Comparison of ENCODE assay signal across 8 cellular contexts in the genomic region with DNA sequence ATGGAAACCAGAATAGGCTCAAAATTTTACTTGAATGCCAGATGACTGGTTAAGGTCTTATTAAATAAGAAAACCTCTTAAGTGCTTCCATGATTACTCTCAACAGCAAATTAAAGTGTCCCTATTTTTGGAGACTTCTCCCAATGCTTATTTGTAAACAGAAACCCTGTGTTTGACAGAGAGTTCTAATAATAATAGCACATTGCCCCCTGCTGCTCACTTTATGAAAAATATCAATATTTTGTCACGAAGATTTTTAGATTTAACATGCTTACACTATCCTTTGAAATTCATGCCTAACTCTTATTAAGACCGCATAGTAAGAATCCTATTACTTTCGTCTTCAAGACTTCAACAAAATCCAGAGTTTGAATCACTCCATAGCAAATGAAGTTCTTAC.
DNase-seq lines count a peak whose midpoint lies in the region; ATAC-seq, FAIRE-seq and TF ChIP-seq lines count a peak whose summit lies in the region.

No MANE protein-coding gene starts in this region.

- H3K4me2 ChIP-seq in K562 (ENCODE audit: insufficient read depth, low read length): no peak overlapping the region
- no peak overlapping the region for H3K4me2 ChIP-seq in mesenchymal stem cell (ENCODE audit: low read length, poor library complexity, severe bottlenecking)

- peak; percentile 11 for FAIRE-seq in K562 (lab: Jason Lieb, UNC)

- TF ChIP-seq CTCF in LNCAP (IDR thresholded peaks at IDR 0.05): peak; percentile 43
- peak in 2 of 3 experiments; percentile 17 to 53; a peak in 3 of 6 replicates for TF ChIP-seq CTCF in K562 (IDR thresholded peaks at IDR 0.05 in 2 of 3, conservative IDR thresholded peaks at IDR 0.05 in 1 of 3; ENCODE audit: insufficient read depth in 2 of 3, low read depth in 1 of 3, low read length in 3 of 3)

- ATAC-seq in K562: no peak
- no peak for ATAC-seq in GM21529 (IDR thresholded peaks at IDR 0.05; ENCODE audit: unreplicated experiment)
- ATAC-seq in HG02642 (IDR thresholded peaks at IDR 0.05; ENCODE audit: poor library complexity, unreplicated experiment): no peak
- ATAC-seq in GM21528 (IDR thresholded peaks at IDR 0.05; ENCODE audit: low FRiP score, unreplicated experiment): no peak

- H3K4me1 ChIP-seq in K562 (replicated peaks in 1 of 2; ENCODE audit: control insufficient read depth in 2 of 2, insufficient read depth in 2 of 2, low read length in 2 of 2) (no peaks in the 10 kb centered on the region), mesenchymal stem cell (ENCODE audit: control insufficient read depth, insufficient read depth, low read depth, low read length) (peaks cover 10% of the 10 kb centered on the region)

- H4K20me1 ChIP-seq in K562 (replicated peaks; ENCODE audit: control insufficient read depth, insufficient read depth, low read length): no peaks in the 10 kb centered on the region; the same call in 1 of the 2 replicates

- no peak overlapping the region for H2BK5ac ChIP-seq in mesenchymal stem cell (ENCODE audit: low read depth, low read length, poor library complexity, severe bottlenecking)

- no peak overlapping the region for H3K27ac ChIP-seq in K562 (ENCODE audit: extremely low read depth, low read depth, low read length)
- no peak overlapping the region for H3K27ac ChIP-seq in mesenchymal stem cell (ENCODE audit: low read length, poor library complexity, severe bottlenecking)

- H3K27me3 ChIP-seq in K562 (ENCODE audit: control insufficient read depth in 2 of 2, insufficient read depth in 2 of 2, low read length in 2 of 2): peaks cover 3 to 6% of the 10 kb centered on the region in 2 experiments; a peak in 3 of 5 replicates
- H3K27me3 ChIP-seq in mesenchymal stem cell (ENCODE audit: control insufficient read depth in 1 of 2, insufficient read depth in 1 of 2, low read length in 2 of 2): no peaks in the 10 kb centered on the region

- H3K4me3 ChIP-seq in K562 (no peak overlapping the region), mesenchymal stem cell (ENCODE audit: insufficient read depth in 1 of 2, low read depth in 1 of 2, low read length in 2 of 2) (no peak overlapping the region)

- no peak overlapping the region for H4K91ac ChIP-seq in mesenchymal stem cell (ENCODE audit: low read length)

- H3K18ac ChIP-seq in mesenchymal stem cell (ENCODE audit: low read depth in 1 of 2, low read length in 2 of 2): no peak overlapping the region

- no peak overlapping the region for H4K8ac ChIP-seq in mesenchymal stem cell (ENCODE audit: low read length)

- no peak overlapping the region for H3K14ac ChIP-seq in mesenchymal stem cell (ENCODE audit: low read length in 2 of 2)

- no peak for TF ChIP-seq EP300 in K562 (IDR thresholded peaks at IDR 0.05; ENCODE audit: low read length)

- no peak overlapping the region for H2AK5ac ChIP-seq in mesenchymal stem cell (ENCODE audit: low read length, severe bottlenecking)

- no peaks in the 10 kb centered on the region for H3K9me3 ChIP-seq in K562 (replicated peaks; ENCODE audit: control insufficient read depth, insufficient read depth, low read depth, low read length)
- no peaks in the 10 kb centered on the region for H3K9me3 ChIP-seq in mesenchymal stem cell (ENCODE audit: control insufficient read depth, low read length)

- H2BK15ac ChIP-seq in mesenchymal stem cell (ENCODE audit: low read depth, poor library complexity, severe bottlenecking): no peak overlapping the region

- no peak overlapping the region for H3K4ac ChIP-seq in mesenchymal stem cell (ENCODE audit: low read depth in 1 of 2, low read length in 2 of 2)

- intact Hi-C loops in K562 (cut with micrococcal nuclease): loop anchor here (5.0 kb wide), 1 partner anchor 150 kb away; a partner anchor contains a TSS

- POLR2A ChIA-PET in K562 (lab: Yijun Ruan, JAX): no interaction called here

- peak; percentile 57 to 59 for TF ChIP-seq RAD21 in K562 (CRISPR knock-in tag; conservative IDR thresholded peaks at IDR 0.05 in 1 of 2, IDR thresholded peaks at IDR 0.05 in 1 of 2)

- CTCF ChIA-PET in K562 (lab: Yijun Ruan, JAX; ENCODE audit: low intra/inter-chr PET ratio): interaction anchor here (0.6 to 0.9 kb wide), 5 partner anchors 51 to 896 kb away, joined by 3 read pairs; no protein-coding TSS in a partner anchor

- 0% methylated on average over 3 of the region's 3 CpGs for WGBS in K562 (ENCODE audit: insufficient coverage, low coverage, missing lambda C conversion rate)
- WGBS in mesenchymal stem cell: 77% methylated on average over 3 of the region's 3 CpGs

- H3K79me1 ChIP-seq in mesenchymal stem cell (replicated peaks; ENCODE audit: low read length, poor library complexity, severe bottlenecking): no peaks in the 10 kb centered on the region

- peak; percentile 17 for DNase-seq in EH (ENCODE audit: low read depth)
- DNase-seq in K562 (ENCODE audit: extremely low read depth in 1 of 4, low spot score in 3 of 4): peak in 1 of 4 experiments; percentile 5
- DNase-seq in mesenchymal stem cell: peak; percentile 9
- DNase-seq in activated T-cell treated with anti-CD3 and anti-CD28 coated beads, Interleukin-2, amount 50 U/mL, for 48 hours: no peak

- no peaks in the 10 kb centered on the region for H3K36me3 ChIP-seq in K562 (ENCODE audit: control insufficient read depth, insufficient read depth, low read length)
- no peaks in the 10 kb centered on the region for H3K36me3 ChIP-seq in mesenchymal stem cell (ENCODE audit: control insufficient read depth in 1 of 2, insufficient read depth in 2 of 2, low read depth in 1 of 2, low read length in 2 of 2)

- H3K23ac ChIP-seq in mesenchymal stem cell (ENCODE audit: low read length in 2 of 2): no peak overlapping the region

- H2BK120ac ChIP-seq in mesenchymal stem cell (ENCODE audit: low read depth, low read length): no peak overlapping the region

- H3K79me2 ChIP-seq in K562 (ENCODE audit: control insufficient read depth, insufficient read depth, low read length): no peaks in the 10 kb centered on the region

- H3K9ac ChIP-seq in K562 (ENCODE audit: insufficient read depth in 1 of 2, low read depth in 2 of 2, low read length in 2 of 2) (no peak overlapping the region), mesenchymal stem cell (ENCODE audit: low read length) (no peak overlapping the region)

- H2AFZ ChIP-seq in K562 (ENCODE audit: low read depth, low read length) (no peak overlapping the region), mesenchymal stem cell (ENCODE audit: low read depth, low read length) (no peak overlapping the region)

- no peak overlapping the region for H2BK12ac ChIP-seq in mesenchymal stem cell (ENCODE audit: low read length in 2 of 2)

- in situ Hi-C loops in K562 (cut with MboI): no loop called here

- BruUV-seq in K562 (replicated peaks; lab: Mats Ljungman, UMichigan): no TSS peak

- no peak for TF ChIP-seq POLR2A in K562 (conservative IDR thresholded peaks at IDR 0.05)

- no peaks in the 10 kb centered on the region for H3K9me1 ChIP-seq in K562 (ENCODE audit: control insufficient read depth, insufficient read depth, low read length)

TF ChIP-seq in K562, 482 proteins besides CTCF, POLR2A, EP300 and RAD21:
- no peak for TF ChIP-seq SIN3A (IDR thresholded peaks at IDR 0.05; ENCODE audit: borderline replicate concordance in 2 of 2, control insufficient read depth in 1 of 2, low read depth in 2 of 2, low read length in 2 of 2)
- TF ChIP-seq, protein P1, sequence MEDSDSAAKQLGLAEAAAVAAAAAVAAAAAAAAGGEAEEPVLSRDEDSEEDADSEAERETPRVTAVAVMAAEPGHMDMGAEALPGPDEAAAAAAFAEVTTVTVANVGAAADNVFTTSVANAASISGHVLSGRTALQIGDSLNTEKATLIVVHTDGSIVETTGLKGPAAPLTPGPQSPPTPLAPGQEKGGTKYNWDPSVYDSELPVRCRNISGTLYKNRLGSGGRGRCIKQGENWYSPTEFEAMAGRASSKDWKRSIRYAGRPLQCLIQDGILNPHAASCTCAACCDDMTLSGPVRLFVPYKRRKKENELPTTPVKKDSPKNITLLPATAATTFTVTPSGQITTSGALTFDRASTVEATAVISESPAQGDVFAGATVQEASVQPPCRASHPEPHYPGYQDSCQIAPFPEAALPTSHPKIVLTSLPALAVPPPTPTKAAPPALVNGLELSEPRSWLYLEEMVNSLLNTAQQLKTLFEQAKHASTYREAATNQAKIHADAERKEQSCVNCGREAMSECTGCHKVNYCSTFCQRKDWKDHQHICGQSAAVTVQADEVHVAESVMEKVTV (CRISPR knock-in tag; IDR thresholded peaks at IDR 0.05): peak; percentile 29; the same call in 1 of the 2 replicates
TF ChIP-seq in K562: peak in this region for 1.

Comparison
In these comparisons a context has a peak if more than half of its experiments do, and no peak if none do; other contexts are left out.
1. DNase-seq: peak in EH (single experiment) and mesenchymal stem cell (single experiment); none in activated T-cell treated with anti-CD3 and anti-CD28 coated beads, Interleukin-2, amount 50 U/mL, for 48 hours (0 of 2).